In the genomic region with DNA sequence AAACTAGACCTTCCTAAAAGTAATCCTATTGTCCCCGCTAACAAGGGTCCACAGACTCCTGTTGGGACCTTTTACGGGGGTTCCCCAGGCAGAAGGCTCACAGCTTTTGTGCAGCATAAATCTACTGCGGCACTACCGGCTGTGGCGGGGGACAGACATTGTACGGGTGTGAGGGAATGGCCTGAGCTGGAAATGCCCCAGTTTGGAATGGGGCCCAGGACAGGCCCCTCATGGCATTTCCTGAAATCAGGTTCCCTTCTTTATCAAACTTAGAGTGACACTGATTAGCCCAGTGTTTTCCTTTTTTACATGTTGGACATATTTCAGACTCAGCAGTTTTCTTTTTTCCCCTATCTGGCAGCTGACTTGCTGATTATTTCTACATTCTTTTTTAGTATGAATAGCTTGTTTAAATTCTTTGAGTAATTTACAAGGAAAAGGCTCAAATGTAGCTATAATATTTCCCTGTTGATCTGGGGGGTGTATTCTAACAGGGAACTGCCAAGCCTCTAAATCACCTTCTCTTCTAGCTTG, we compare ENCODE assay signal across 7 cellular contexts. TPM values are rescaled to one million over a fixed set of nuclear protein-coding genes. Genes with fewer than 3 reads are reported as not detected.
"Had no signal": no experiment of that assay in that cellular context is flagged by ENCODE, and none has a peak within 500 bp of the region (broad histone marks: within the 10 kb centered on the region; RNA-seq: fewer than 3 reads in every experiment).

No MANE protein-coding gene starts in this region.

RNA-seq across cellular contexts. Expression of a gene that starts 9.6 kb away (rescaled TPM):
- total RNA-seq: activated B cell treated with CpG ODN at 0.5 μM for 24 hours had no signal

RNA-seq across cellular contexts. Expression of a gene that starts 20.7 kb away (rescaled TPM):
- total RNA-seq: activated B cell treated with CpG ODN at 0.5 μM for 24 hours; activated CD4-positive, alpha-beta T cell treated with anti-CD3 and anti-CD28 coated beads, Interleukin-2, amount 10 ng/mL, durations not matched to agents 24 days and 14 days; activated CD8-positive, alpha-beta memory T cell treated with anti-CD3 and anti-CD28 coated beads, Interleukin-2, amount 10 ng/mL, durations not matched to agents 7 days and 5 days; activated T-helper 1 cell treated with anti-CD3 and anti-CD28 coated beads, Interleukin-12 subunit alpha, Interleukin-12 subunit beta, Interleukin-2, Interleukin-4 antibody, amounts not matched to agents 30 ng/mL and 10 ng/mL and 1 ng/mL, durations not matched to agents 14 hours and 24 hours and 36 hours; NCI-H460; PC-9; T-cell had no signal

RNA-seq across cellular contexts. Expression of a gene that starts 37.2 kb away (rescaled TPM):
- total RNA-seq: activated B cell treated with CpG ODN at 0.5 μM for 24 hours had no signal
